In the genomic region with DNA sequence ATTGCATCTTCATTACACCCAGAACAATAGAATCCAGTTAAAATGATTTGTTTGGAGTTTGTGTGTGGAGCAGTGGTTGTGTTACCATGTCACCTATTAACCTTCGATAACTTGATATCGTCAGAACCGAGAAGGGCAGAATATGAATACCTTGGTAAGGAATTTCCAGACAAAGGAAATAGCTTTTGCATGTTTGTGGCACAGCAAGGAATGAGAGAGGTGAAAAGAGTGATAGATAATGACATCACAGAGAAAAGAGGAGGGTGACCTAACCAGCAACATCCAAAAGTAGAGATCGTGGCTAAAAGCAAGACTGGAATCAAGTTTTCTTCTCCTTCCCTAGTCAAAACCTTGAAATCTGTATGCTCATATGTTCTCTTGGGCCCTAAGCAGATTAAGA, we compare ENCODE assay signal across 30 cellular contexts.
DNase-seq lines count a peak whose midpoint lies in the region; ATAC-seq and TF ChIP-seq lines count a peak whose summit lies in the region.
"Had no signal": no experiment of that assay in that cellular context is flagged by ENCODE, and none has a peak within 500 bp of the region (broad histone marks: within the 10 kb centered on the region; RNA-seq: fewer than 3 reads in every experiment).

No MANE protein-coding gene starts in this region.

- TF ChIP-seq CTCF in kidney epithelial cell (IDR thresholded peaks at IDR 0.05; ENCODE audit: insufficient read depth, low read length, poor library complexity, severe bottlenecking) = no peak

- intact Hi-C loops in head of caudate nucleus (cut with DNase I) = no loop called here

- DNase-seq in HS-5 (ENCODE audit: low read depth) = peak; percentile 11
- peak; percentile 74 for DNase-seq in astrocyte of the hippocampus (ENCODE audit: low read depth, low spot score)
- DNase-seq in kidney epithelial cell (ENCODE audit: low read depth) = peak; percentile 10
- no peak for DNase-seq in activated naive CD4-positive, alpha-beta T cell treated with anti-CD3 and anti-CD28 coated beads, Interleukin-2, amount 50 U/mL, for 16 hours
- DNase-seq in head of caudate nucleus = no peak
- DNase-seq in HK-2 (ENCODE audit: unreplicated experiment) = no peak
- DNase-seq: activated CD8-positive, alpha-beta T cell treated with anti-CD3 and anti-CD28 coated beads, Interleukin-2, amount 10 ng/mL, durations not matched to agents 7 days and 5 days; activated effector memory CD4-positive, alpha-beta T cell treated with anti-CD3 and anti-CD28 coated beads, Interleukin-2, amount 50 U/mL, for 16 hours; DMS153; effector memory CD4-positive, alpha-beta T cell; GF-D8; mesendoderm; MV-4-11; NCI-H1436 treated with DMSO at 0.1 percent for 48 hours; NCI-H2107; NCI-H446; stimulated activated CD8-positive, alpha-beta memory T cell treated with anti-CD3 and anti-CD28 coated beads, Interleukin-4, amount 100 ng/mL, for 48 hours; stimulated activated naive CD8-positive, alpha-beta T cell treated with anti-CD3 and anti-CD28 coated beads, Interleukin-15, amount 100 ng/mL, for 72 hours; T-helper 2 cell; thyroid gland had no signal

- H3K4me3 ChIP-seq in ACC112 (ENCODE audit: low read depth, low read length) = no peak overlapping the region
- H3K4me3 ChIP-seq in kidney epithelial cell (ENCODE audit: low read depth, low read length) = no peak overlapping the region
- H3K4me3 ChIP-seq: A549, coronary artery, hepatocyte, prostate gland, SK-N-MC, thyroid gland had no signal

- ATAC-seq in HG03521 (IDR thresholded peaks at IDR 0.05; ENCODE audit: unreplicated experiment) = no peak
- ATAC-seq: A549; activated CD8-positive, alpha-beta T cell treated with anti-CD3 and anti-CD28 coated beads, Interleukin-2, amount 10 ng/mL, durations not matched to agents 7 days and 5 days; left lobe of liver; stimulated activated naive CD8-positive, alpha-beta T cell treated with anti-CD3 and anti-CD28 coated beads, Interleukin-15, amount 100 ng/mL, for 72 hours had no signal

- peaks cover 6% of the 10 kb centered on the region for H3K4me1 ChIP-seq in ACC112 (ENCODE audit: control insufficient read depth, insufficient read depth, low read length, unreplicated experiment)
- H3K4me1 ChIP-seq: A549, prostate gland, thyroid gland had no signal

- peak overlapping the region; percentile 65 for H2AFZ ChIP-seq in ACC112 (ENCODE audit: low read length, unreplicated experiment)
- H2AFZ ChIP-seq: hepatocyte had no signal

- no peaks in the 10 kb centered on the region for H3K79me2 ChIP-seq in ACC112 (ENCODE audit: control insufficient read depth, insufficient read depth, low read length, unreplicated experiment)
- H3K79me2 ChIP-seq: hepatocyte had no signal

- peak overlapping the region; percentile 28; the same call in 1 of the 2 replicates for H3K27ac ChIP-seq in ACC112 (ENCODE audit: low read depth, low read length)
- H3K27ac ChIP-seq: A549, coronary artery, hepatocyte, KMS-11, prostate gland, RWPE1, SK-N-MC, thyroid gland had no signal

- H3K27me3 ChIP-seq in ACC112 (ENCODE audit: insufficient read depth, low read length) (no peaks in the 10 kb centered on the region), kidney epithelial cell (ENCODE audit: control insufficient read depth, insufficient read depth, low read length) (no peaks in the 10 kb centered on the region)
- H3K27me3 ChIP-seq: hepatocyte, thyroid gland had no signal

- no peaks in the 10 kb centered on the region for H3K36me3 ChIP-seq in ACC112 (ENCODE audit: insufficient read depth, low read length)
- no peaks in the 10 kb centered on the region for H3K36me3 ChIP-seq in kidney epithelial cell (ENCODE audit: control insufficient read depth, insufficient read depth, low read length)
- H3K36me3 ChIP-seq: prostate gland, thyroid gland had no signal

Comparison
In these comparisons a context has a peak if more than half of its experiments do, and no peak if none do; other contexts are left out.
1. DNase-seq: peak in HS-5 (single experiment), astrocyte of the hippocampus (single experiment) and kidney epithelial cell (single experiment); none in activated naive CD4-positive, alpha-beta T cell treated with anti-CD3 and anti-CD28 coated beads, Interleukin-2, amount 50 U/mL, for 16 hours (single experiment), head of caudate nucleus (0 of 42) and HK-2 (single experiment).